In genomic region chr6:124965424-124965850, GRCh38 we compare ENCODE assay signal across 8 cellular contexts. TPM values are rescaled to one million over a fixed set of nuclear protein-coding genes. Genes with fewer than 3 reads are reported as not detected.
DNase-seq lines count a peak whose midpoint lies in the region; ATAC-seq, FAIRE-seq and TF ChIP-seq lines count a peak whose summit lies in the region.
"Not testable (repeated sequence)": the region's sequence is repeated elsewhere in the genome, so short reads cannot be mapped to it uniquely, and the experiment has no call there.

No MANE protein-coding gene starts in this region.

- TF ChIP-seq CTCF in A549 (IDR thresholded peaks at IDR 0.05); RWPE1 (conservative IDR thresholded peaks at IDR 0.05; ENCODE audit: low read depth); MCF 10A (IDR thresholded peaks at IDR 0.05; ENCODE audit: unreplicated experiment); lower lobe of right lung (IDR thresholded peaks at IDR 0.05); parathyroid adenoma (IDR thresholded peaks at IDR 0.05); thoracic aorta (IDR thresholded peaks at IDR 0.05): not testable (repeated sequence)

- H3K4me3 Mint-ChIP-seq in MCF 10A (ENCODE audit: unreplicated experiment), result peak overlapping the region; percentile 81

- H3K4me1 Mint-ChIP-seq in MCF 10A (ENCODE audit: insufficient read depth, unreplicated experiment), result peaks cover 28% of the 10 kb centered on the region

- H3K4me3 ChIP-seq in A549 (0 out of 3 replicates have a peak overlapping the region, but pooled peaks have one; percentile 7), lower lobe of right lung (peak overlapping the region; percentile 90), parathyroid adenoma (ENCODE audit: low read depth, low read length) (peak overlapping the region; percentile 98), thoracic aorta (peak overlapping the region; percentile 81)
- not testable (repeated sequence) for H3K4me3 ChIP-seq in GM23248

- BruUV-seq in MCF 10A (replicated peaks; lab: Mats Ljungman, UMichigan), result not testable (repeated sequence)

- H3K27ac ChIP-seq in A549 (peak overlapping the region in 1 of 2 experiments; percentile 99; a peak in 2 of 6 replicates), GM23248 (peak overlapping the region; percentile 74; the same call in 1 of the 2 replicates), RWPE1 (peak overlapping the region; percentile 59), epithelial cell of prostate (peak overlapping the region; percentile 89), parathyroid adenoma (peak overlapping the region; percentile 94), thoracic aorta (peak overlapping the region; percentile 95 to 96)
- H3K27ac ChIP-seq in lower lobe of right lung, result not testable (repeated sequence)

- intact Hi-C loops in MCF 10A (cut with micrococcal nuclease); lower lobe of right lung (cut with DNase I): not testable (repeated sequence)

- not testable (repeated sequence) for H3K9ac ChIP-seq in GM23248, parathyroid adenoma

- not testable (repeated sequence) for FAIRE-seq in A549 (lab: Jason Lieb, UNC)

- H3K9me3 ChIP-seq in A549; GM23248 (ENCODE audit: low read depth); lower lobe of right lung; parathyroid adenoma (ENCODE audit: control insufficient read depth, low read length); thoracic aorta: not testable (repeated sequence)

- in situ Hi-C loops in GM23248 (cut with MboI), result not testable (repeated sequence)

- DNase-seq in A549 (ENCODE audit: low read depth in 1 of 2, low spot score in 1 of 2); RWPE1 (ENCODE audit: low spot score); epithelial cell of prostate (ENCODE audit: low read depth, low spot score); lower lobe of right lung; thoracic aorta (ENCODE audit: low spot score): not testable (repeated sequence)
- peak; percentile 45 for DNase-seq in GM23248
- peak; percentile 49 for DNase-seq in MCF 10A (ENCODE audit: unreplicated experiment)

- H3K36me3 Mint-ChIP-seq in MCF 10A (ENCODE audit: insufficient read depth, unreplicated experiment), result peaks cover 20% of the 10 kb centered on the region

- ATAC-seq in A549; lower lobe of right lung; thoracic aorta (ENCODE audit: insufficient number of reproducible peaks, low FRiP score, low read depth): not testable (repeated sequence)

- CTCF ChIA-PET in A549 (lab: Yijun Ruan, JAX), result not testable (repeated sequence)
- CTCF ChIA-PET in RWPE1 (lab: Yijun Ruan, JAX), result interaction anchor here (0.8 kb wide), 1 partner anchor 43 kb away, joined by 3 read pairs; no protein-coding TSS in a partner anchor
- CTCF ChIA-PET in MCF 10A (lab: Yijun Ruan, JAX), result interaction anchor here (0.9 to 1.3 kb wide), 4 partner anchors 13 to 148 kb away, joined by 3 to 5 read pairs (median 4); no protein-coding TSS in a partner anchor

- not testable (repeated sequence) for H4K20me1 ChIP-seq in GM23248 (ENCODE audit: insufficient read depth)

- peak overlapping the region; percentile 90 for H3K4me2 ChIP-seq in A549
- peak overlapping the region; percentile 95 for H3K4me2 ChIP-seq in GM23248 (ENCODE audit: unreplicated experiment)
- H3K4me2 ChIP-seq in parathyroid adenoma (ENCODE audit: low read length), result peak overlapping the region; percentile 78

- H3K27me3 Mint-ChIP-seq in MCF 10A (ENCODE audit: insufficient read depth, unreplicated experiment), result not testable (repeated sequence)

- TF ChIP-seq EP300 in A549 (IDR thresholded peaks at IDR 0.05), result not testable (repeated sequence)

- 67% methylated on average over 3 of the region's 3 CpGs for WGBS in A549 (ENCODE audit: missing lambda C conversion rate)
- 89 to 93% methylated on average over 3 of the region's 3 CpGs for WGBS in GM23248 (ENCODE audit: low coverage in 1 of 2, low lambda C conversion rate in 2 of 2, missing lambda C conversion rate in 2 of 2), 2 experiments

- TF ChIP-seq RAD21 in A549 (conservative IDR thresholded peaks at IDR 0.05 in 1 of 2, IDR thresholded peaks at IDR 0.05 in 1 of 2), result not testable (repeated sequence)

- not testable (repeated sequence) for TF ChIP-seq POLR2A in A549 (IDR thresholded peaks at IDR 0.05; ENCODE audit: low read length)

- H3K4me1 ChIP-seq in A549 (peaks cover 44% of the 10 kb centered on the region), GM23248 (ENCODE audit: insufficient read depth) (peaks cover 46% of the 10 kb centered on the region), lower lobe of right lung (peaks cover 49% of the 10 kb centered on the region), parathyroid adenoma (peaks cover 21% of the 10 kb centered on the region), thoracic aorta (ENCODE audit: control insufficient read depth in 1 of 2, low read depth in 2 of 2) (peaks cover 41 to 60% of the 10 kb centered on the region in 2 donors)

- not testable (repeated sequence) for H3K9me3 Mint-ChIP-seq in MCF 10A (ENCODE audit: unreplicated experiment)

- H3K27me3 ChIP-seq in GM23248 (replicated peaks; ENCODE audit: insufficient read depth); lower lobe of right lung (ENCODE audit: low read depth); parathyroid adenoma (ENCODE audit: control insufficient read depth, insufficient read depth, low read length); thoracic aorta (replicated peaks; ENCODE audit: insufficient read depth): not testable (repeated sequence)

- peak overlapping the region; percentile 86 for H3K27ac Mint-ChIP-seq in MCF 10A (ENCODE audit: low read depth, unreplicated experiment)

- not testable (repeated sequence) for H3K36me3 ChIP-seq in GM23248 (ENCODE audit: low read depth); lower lobe of right lung; thoracic aorta
- peaks cover 13% of the 10 kb centered on the region for H3K36me3 ChIP-seq in parathyroid adenoma (ENCODE audit: control insufficient read depth, insufficient read depth, low read length)

- H2AFZ ChIP-seq in GM23248, parathyroid adenoma: not testable (repeated sequence)

- POLR2A ChIA-PET in A549 (lab: Yijun Ruan, JAX); RWPE1 (lab: Yijun Ruan, JAX; ENCODE audit: low non-redundant PET): not testable (repeated sequence)
- POLR2A ChIA-PET in MCF 10A (lab: Yijun Ruan, JAX), result interaction anchor here (0.7 to 6.3 kb wide), 12 partner anchors 11 to 156 kb away, joined by 3 to 62 read pairs (median 4); no protein-coding TSS in a partner anchor

- H3K9me2 ChIP-seq in GM23248 (ENCODE audit: insufficient read depth), result not testable (repeated sequence)

- peaks cover 94% of the 10 kb centered on the region for H3K79me2 ChIP-seq in GM23248 (ENCODE audit: insufficient read depth)
- H3K79me2 ChIP-seq in parathyroid adenoma, result peaks cover 50% of the 10 kb centered on the region

- H3F3A ChIP-seq in GM23248 (ENCODE audit: insufficient read depth), result peaks cover 39% of the 10 kb centered on the region

TF ChIP-seq in A549, 52 proteins besides CTCF, POLR2A, EP300 and RAD21:
- not testable (repeated sequence) for TF ChIP-seq FOSL2 (IDR thresholded peaks at IDR 0.05)
- TF ChIP-seq FOSL2 (CRISPR knock-in tag; IDR thresholded peaks at IDR 0.05), result peak; percentile 64

RNA-seq across cellular contexts. Expression of gene RNF217, which starts 3.2 kb away (rescaled TPM):
- polyA plus RNA-seq in A549 (2011; rRNA removed) (20.0 and 22.3 TPM in 2 replicates), A549 (2017; fragmentation: RNase III; extraction: RNeasy Plus Mini Kit Qiagen cat#74134 plus additional on column Dnase treatment) (4.7 to 9.9 TPM (median 5.7 TPM) in 3 replicates), GM23248 (2016; fragmentation: Nextera tagmentation; extraction: Ambion mirVana) (3.2 and 3.3 TPM in 2 replicates)
- polyA plus RNA-seq in A549 (2012; cell fraction: cytosol; rRNA removed), result 4.9 and 5.0 TPM in 2 replicates
- polyA plus RNA-seq in A549 (2012; cell fraction: nucleus; rRNA removed), result 3.7 and 6.1 TPM in 2 replicates
- 40.8 and 46.5 TPM in 2 replicates for polyA minus RNA-seq in A549 (2011; rRNA and poly(A)+ RNA removed)
- 10.9 and 15.2 TPM in 2 replicates for total RNA-seq in GM23248 (2014; rRNA removed; shearing (Covaris generic))
- total RNA-seq in MCF 10A (2022) (22.8 and 24.8 TPM in 2 replicates), lower lobe of right lung (25.5 TPM), thoracic aorta (10 to 100 TPM; 36.3 to 44.2 TPM)
